In genomic region chr1:109485001-109485400, GRCh38 we compare ENCODE assay signal across 8 cellular contexts. TPM values are rescaled to one million over a fixed set of nuclear protein-coding genes. Genes with fewer than 3 reads are reported as not detected.
A peak's percentile ranks its signal among the peaks of the same experiment; 100 is the strongest.
DNase-seq lines count a peak whose midpoint lies in the region; ATAC-seq and TF ChIP-seq lines count a peak whose summit lies in the region.

No MANE protein-coding gene starts in this region.

- H3K27ac ChIP-seq in HL-60 (replicated peaks) (no peak overlapping the region), mesendoderm (ENCODE audit: low read depth, low read length) (no peak overlapping the region)

- H2BK5ac ChIP-seq in mesendoderm (ENCODE audit: low read length), result no peak overlapping the region

- H3K23ac ChIP-seq in mesendoderm (ENCODE audit: low read length), result no peak overlapping the region

- peak overlapping the region; percentile 63 for H3K9ac ChIP-seq in mesendoderm (ENCODE audit: low read length)

- peak; percentile 11 for DNase-seq in CD14-positive monocyte (ENCODE audit: low spot score)
- DNase-seq in HL-60 (ENCODE audit: low read depth in 1 of 2, low spot score in 1 of 2), result no peak
- DNase-seq in mesendoderm, result peak; percentile 48
- no peak for DNase-seq in lower leg skin (ENCODE audit: low spot score in 2 of 2)
- DNase-seq in GM10248 (ENCODE audit: extremely low spot score), result no peak
- no peak for DNase-seq in activated gamma-delta T cell (lab: John Stamatoyannopoulos, UW)

- WGBS in mesendoderm (ENCODE audit: extremely low coverage, insufficient coverage, low lambda C conversion rate), result no CpG with 5 or more reads among the region's 3 CpGs
- WGBS in lower leg skin, 2 donors, result 14 to 22% methylated on average over 3 of the region's 3 CpGs

- intact Hi-C loops in CD14-positive monocyte (cut with micrococcal nuclease) (no loop called here), lower leg skin (cut with DNase I; ENCODE audit: low total_unique reads) (no loop called here)

- H3K36me3 Mint-ChIP-seq in CD14-positive monocyte, result peaks cover 14 to 20% of the 10 kb centered on the region in 2 donors
- H3K36me3 Mint-ChIP-seq in activated naive CD8-positive, alpha-beta T cell, result no peaks in the 10 kb centered on the region

- no peaks in the 10 kb centered on the region for H3K36me3 ChIP-seq in mesendoderm (ENCODE audit: control insufficient read depth, insufficient read depth, low read length)

- H3K79me2 ChIP-seq in mesendoderm (ENCODE audit: control insufficient read depth, insufficient read depth, low read length), result no peaks in the 10 kb centered on the region

- H3K27me3 Mint-ChIP-seq in CD14-positive monocyte (ENCODE audit: low read depth in 3 of 3), result peaks cover 24 to 33% (median 28%) of the 10 kb centered on the region in 3 donors
- no peaks in the 10 kb centered on the region for H3K27me3 Mint-ChIP-seq in activated naive CD8-positive, alpha-beta T cell

- H2BK120ac ChIP-seq in mesendoderm (ENCODE audit: low read depth, low read length), result no peak overlapping the region

- no peak for TF ChIP-seq POLR2A in lower leg skin (IDR thresholded peaks at IDR 0.05)

- H3K4me3 ChIP-seq in HL-60 (replicated peaks; ENCODE audit: insufficient read depth, low read length), result peak overlapping the region; percentile 66
- no peak overlapping the region for H3K4me3 ChIP-seq in mesendoderm (ENCODE audit: low read length)
- no peak overlapping the region for H3K4me3 ChIP-seq in lower leg skin (ENCODE audit: low read depth, poor library complexity, severe bottlenecking)

- H3K27ac Mint-ChIP-seq in CD14-positive monocyte, result no peak overlapping the region
- H3K27ac Mint-ChIP-seq in activated naive CD8-positive, alpha-beta T cell, result peak overlapping the region; percentile 95

- no peak overlapping the region for H3K18ac ChIP-seq in mesendoderm (ENCODE audit: low read length)

- peaks cover 12% of the 10 kb centered on the region for H3K4me1 ChIP-seq in mesendoderm (ENCODE audit: control insufficient read depth, low read depth, low read length)

- no peak overlapping the region for H2BK15ac ChIP-seq in mesendoderm (replicated peaks; ENCODE audit: low read depth)

- peak overlapping the region; percentile 87 for H3K4me2 ChIP-seq in mesendoderm (ENCODE audit: low read length)

- POLR2A ChIA-PET in GM10248 (lab: Yijun Ruan, JAX), result interaction anchor here (0.5 kb wide), 1 partner anchor 47 kb away, joined by 3 read pairs; no protein-coding TSS in a partner anchor

- H3K56ac ChIP-seq in mesendoderm (ENCODE audit: low read length), result peak overlapping the region; percentile 93

- H4K5ac ChIP-seq in mesendoderm (ENCODE audit: low read length), result no peak overlapping the region

- TF ChIP-seq CTCF in CD14-positive monocyte (IDR thresholded peaks at IDR 0.05), result no peak
- no peak for TF ChIP-seq CTCF in HL-60 (IDR thresholded peaks at IDR 0.05; ENCODE audit: insufficient read depth, low read length)
- TF ChIP-seq CTCF in lower leg skin (IDR thresholded peaks at IDR 0.05), result no peak
- TF ChIP-seq CTCF in GM10248 (IDR thresholded peaks at IDR 0.05; ENCODE audit: control extremely low read depth, extremely low read depth, low read depth, missing control alignments), result no peak

- CTCF ChIA-PET in GM10248 (lab: Yijun Ruan, JAX), result interaction anchor here (1.1 to 43.8 kb wide), 6 partner anchors 9 to 499 kb away, joined by 3 to 1898 read pairs (median 8); partner anchors contain the start of genes AHCYL1, CYB561D1 and GPR61

- H3K27me3 ChIP-seq in HL-60 (ENCODE audit: insufficient read depth, poor library complexity, severe bottlenecking), result peaks cover 4% of the 10 kb centered on the region
- no peaks in the 10 kb centered on the region for H3K27me3 ChIP-seq in mesendoderm (ENCODE audit: insufficient read depth, low read length, poor library complexity)

- H3K4ac ChIP-seq in mesendoderm (ENCODE audit: low read depth, low read length), result no peak overlapping the region

- no peaks in the 10 kb centered on the region for H3K9me3 Mint-ChIP-seq in CD14-positive monocyte
- H3K9me3 Mint-ChIP-seq in activated naive CD8-positive, alpha-beta T cell (ENCODE audit: low read depth), result no peaks in the 10 kb centered on the region

- H3K4me3 Mint-ChIP-seq in CD14-positive monocyte, result peak overlapping the region; percentile 84 to 92
- H3K4me3 Mint-ChIP-seq in activated naive CD8-positive, alpha-beta T cell, result peak overlapping the region; percentile 98

- H4K8ac ChIP-seq in mesendoderm (ENCODE audit: low read depth, low read length), result no peak overlapping the region

- peaks cover 3% of the 10 kb centered on the region for H3K79me1 ChIP-seq in mesendoderm (ENCODE audit: low read length)

- ATAC-seq in HG02970 (IDR thresholded peaks at IDR 0.05; ENCODE audit: low FRiP score, unreplicated experiment), result no peak

- peaks cover 25% of the 10 kb centered on the region for H3K4me1 Mint-ChIP-seq in CD14-positive monocyte
- H3K4me1 Mint-ChIP-seq in activated naive CD8-positive, alpha-beta T cell (ENCODE audit: low read depth), result peaks cover 35% of the 10 kb centered on the region

- no peak overlapping the region for H2AK5ac ChIP-seq in mesendoderm (ENCODE audit: low read length)

RNA-seq across cellular contexts. Expression of gene ATXN7L2, which starts 1.3 kb away (rescaled TPM):
- 1 to 10 TPM; 1.1 to 1.7 TPM for polyA plus RNA-seq in CD14-positive monocyte
- polyA plus RNA-seq in mesendoderm (2013, experiment 1 of 2), result 8.0 TPM
- polyA plus RNA-seq in mesendoderm (2013, experiment 2 of 2), result 8.2 TPM
- 1 to 10 TPM; 4.3 to 7.8 (median 4.8) TPM for total RNA-seq in lower leg skin

RNA-seq across cellular contexts. Expression of gene CYB561D1, which starts 8.9 kb away (rescaled TPM):
- polyA plus RNA-seq in CD14-positive monocyte, result 1 to 10 TPM; 1.4 to 4.2 TPM
- 1.7 TPM for polyA plus RNA-seq in mesendoderm (2013, experiment 1 of 2)
- 1.4 TPM for polyA plus RNA-seq in mesendoderm (2013, experiment 2 of 2)
- 10 to 100 TPM; 11.3 to 22.7 (median 17.8) TPM for total RNA-seq in lower leg skin

RNA-seq across cellular contexts. Expression of gene SYPL2, which starts 18.7 kb away (rescaled TPM):
- under 1 TPM in 1 of 2 donors, not detected in 1; 0.12 TPM for polyA plus RNA-seq in CD14-positive monocyte
- 0.38 TPM for polyA plus RNA-seq in mesendoderm (2013, experiment 1 of 2)
- polyA plus RNA-seq in mesendoderm (2013, experiment 2 of 2), result 0.35 TPM
- 1 to 10 TPM in 1 of 4 donors, under 1 TPM in 2, not detected in 1; 0.27 to 1.8 (median 0.38) TPM for total RNA-seq in lower leg skin

RNA-seq across cellular contexts. Expression of gene AMIGO1, which starts 24.5 kb away (rescaled TPM):
- under 1 TPM; 0.07 to 0.26 TPM for polyA plus RNA-seq in CD14-positive monocyte
- polyA plus RNA-seq in mesendoderm (2013, experiment 1 of 2), result 0.56 TPM
- 0.48 TPM for polyA plus RNA-seq in mesendoderm (2013, experiment 2 of 2)
- 1 to 10 TPM; 3.9 to 7.9 (median 5.4) TPM for total RNA-seq in lower leg skin

RNA-seq across cellular contexts. Expression of gene GPR61, which starts 54.7 kb away (rescaled TPM):
- polyA plus RNA-seq in CD14-positive monocyte, result under 1 TPM in 1 of 2 donors, not detected in 1; 0.28 TPM
- 0.10 TPM for polyA plus RNA-seq in mesendoderm (2013, experiment 1 of 2)
- 0.08 TPM for polyA plus RNA-seq in mesendoderm (2013, experiment 2 of 2)
- total RNA-seq in lower leg skin, result 1 to 10 TPM in 1 of 4 donors, not detected in 3; 1.0 TPM

Comparison
In these comparisons a context has a peak if more than half of its experiments do, and no peak if none do; other contexts are left out.
1. DNase-seq: peak in CD14-positive monocyte (single experiment) and mesendoderm (single experiment); none in HL-60 (0 of 2), lower leg skin (0 of 2), GM10248 (single experiment) and activated gamma-delta T cell (single experiment).